ENCODE assay signal across 33 cellular contexts in genomic region chr1:21657456-21658190, GRCh38. TPM values are rescaled to one million over a fixed set of nuclear protein-coding genes. Genes with fewer than 3 reads are reported as not detected.
DNase-seq lines count a peak whose midpoint lies in the region; ATAC-seq, FAIRE-seq and TF ChIP-seq lines count a peak whose summit lies in the region.
"Had no signal": no experiment of that assay in that cellular context is flagged by ENCODE, and none has a peak within 500 bp of the region (broad histone marks: within the 10 kb centered on the region; RNA-seq: fewer than 3 reads in every experiment).

No MANE protein-coding gene starts in this region.

- H3K9me3 Mint-ChIP-seq in GM23338, result no peaks in the 10 kb centered on the region
- H3K9me3 Mint-ChIP-seq: activated CD4-positive, alpha-beta T cell treated with anti-CD3 and anti-CD28 coated beads, Interleukin-2, amount 10 ng/mL, durations not matched to agents 24 days and 14 days; activated naive CD4-positive, alpha-beta T cell treated with anti-CD3 and anti-CD28 coated beads, Interleukin-2, amount 50 U/mL, for 72 hours; stimulated activated effector memory CD8-positive, alpha-beta T cell treated with anti-CD3 and anti-CD28 coated beads, Interleukin-12 subunit alpha, Interleukin-12 subunit beta, amount 100 ng/mL, for 72 hours; T-helper 2 cell treated with Interferon-gamma antibody and Interleukin-4, amounts not matched to agents 5 μg/mL and 100 μg/mL, for 36 hours; WTC11 had no signal

- WGBS in K562 (ENCODE audit: insufficient coverage, low coverage, missing lambda C conversion rate), result 30% methylated on average over 10 of the region's 10 CpGs
- 43 to 61% (median 60%) methylated on average over 8 to 10 of the region's 10 CpGs for WGBS in spleen, 5 donors

- H3K27me3 Mint-ChIP-seq in GM23338 (ENCODE audit: insufficient read depth, low read depth, poor library complexity), result peaks cover 28% of the 10 kb centered on the region

- H3K9me1 ChIP-seq in K562 (ENCODE audit: control insufficient read depth, insufficient read depth, low read length), result peaks cover 7% of the 10 kb centered on the region

- H3K9ac ChIP-seq in OCI-LY1 (ENCODE audit: low read length) (no peak overlapping the region), K562 (ENCODE audit: insufficient read depth in 1 of 2, low read depth in 2 of 2, low read length in 2 of 2) (0 out of 4 replicates have a peak overlapping the region, but pooled peaks of 1 of the 2 experiments have one; percentile 29)
- H3K9ac ChIP-seq: KMS-11 had no signal

- H3F3A ChIP-seq in GM23338 (replicated peaks; ENCODE audit: low read depth) (peaks cover 6% of the 10 kb centered on the region; the same call in 1 of the 2 replicates), OCI-LY1 (ENCODE audit: insufficient read depth, low read length) (no peaks in the 10 kb centered on the region)

- H3K79me2 ChIP-seq in GM23338 (replicated peaks; ENCODE audit: insufficient read depth) (no peaks in the 10 kb centered on the region), OCI-LY1 (ENCODE audit: insufficient read depth, low read length) (no peaks in the 10 kb centered on the region), K562 (ENCODE audit: control insufficient read depth, insufficient read depth, low read length) (no peaks in the 10 kb centered on the region)

- no peaks in the 10 kb centered on the region for H3K36me3 ChIP-seq in GM23338 (ENCODE audit: insufficient read depth)
- no peaks in the 10 kb centered on the region for H3K36me3 ChIP-seq in OCI-LY1 (ENCODE audit: insufficient read depth, low read length)
- no peaks in the 10 kb centered on the region for H3K36me3 ChIP-seq in K562 (ENCODE audit: control insufficient read depth, insufficient read depth, low read length)
- H3K36me3 ChIP-seq in spleen, result no peaks in the 10 kb centered on the region
- H3K36me3 ChIP-seq: heart right ventricle, upper lobe of left lung had no signal

- H3K4me1 Mint-ChIP-seq in GM23338, result peaks cover 4% of the 10 kb centered on the region; the same call in 2 of the 3 replicates

- in situ Hi-C loops in K562 (cut with MboI), result loop anchor here (5.0 to 25.0 kb wide), 3 partner anchors 145 to 403 kb away; partner anchors contain the start of gene ALPL

- H3K36me3 Mint-ChIP-seq in GM23338 (ENCODE audit: low read depth), result no peaks in the 10 kb centered on the region
- H3K36me3 Mint-ChIP-seq: activated naive CD4-positive, alpha-beta T cell treated with anti-CD3 and anti-CD28 coated beads, Interleukin-2, amount 50 U/mL, for 72 hours; WTC11 had no signal

- H4K20me1 ChIP-seq in GM23338 (replicated peaks; ENCODE audit: insufficient read depth) (no peaks in the 10 kb centered on the region), OCI-LY1 (ENCODE audit: insufficient read depth, low read length) (no peaks in the 10 kb centered on the region), K562 (replicated peaks; ENCODE audit: control insufficient read depth, insufficient read depth, low read length) (peaks cover 35% of the 10 kb centered on the region)

- peak in 1 of 2 experiments; percentile 38; a peak in 2 of 4 replicates for TF ChIP-seq RAD21 in K562 (CRISPR knock-in tag; conservative IDR thresholded peaks at IDR 0.05 in 1 of 2, IDR thresholded peaks at IDR 0.05 in 1 of 2)

- intact Hi-C loops in K562 (cut with micrococcal nuclease), result loop anchor here (2.0 to 5.0 kb wide), 7 partner anchors 49 to 420 kb away; no protein-coding TSS in a partner anchor
- intact Hi-C loops in spleen (cut with DNase I; ENCODE audit: low total_unique reads), result no loop called here

- H3K27me3 ChIP-seq in GM23338 (ENCODE audit: insufficient read depth), result peaks cover 20% of the 10 kb centered on the region
- 0 out of 2 replicates have a peak, but pooled peaks cover 4% of the 10 kb centered on the region for H3K27me3 ChIP-seq in OCI-LY1 (ENCODE audit: insufficient read depth, low read length)
- no peaks in the 10 kb centered on the region for H3K27me3 ChIP-seq in K562 (ENCODE audit: control insufficient read depth in 2 of 2, insufficient read depth in 2 of 2, low read length in 2 of 2)
- H3K27me3 ChIP-seq in spleen (replicated peaks in 1 of 7), result peaks cover 0 to 53% (median 8%) of the 10 kb centered on the region in 7 donors
- H3K27me3 ChIP-seq: upper lobe of left lung had no signal

- ATAC-seq in GM23338, result no peak
- no peak for ATAC-seq in K562
- ATAC-seq in HG03159 (IDR thresholded peaks at IDR 0.05; ENCODE audit: unreplicated experiment), result no peak
- ATAC-seq: activated naive CD4-positive, alpha-beta T cell treated with anti-CD3 and anti-CD28 coated beads, Interleukin-2, amount 50 U/mL, for 72 hours; heart right ventricle; Panc1; sciatic nerve; stimulated activated effector memory CD8-positive, alpha-beta T cell treated with anti-CD3 and anti-CD28 coated beads, Interleukin-12 subunit alpha, Interleukin-12 subunit beta, amount 100 ng/mL, for 72 hours; WTC11 had no signal

- no peak for TF ChIP-seq EP300 in K562 (IDR thresholded peaks at IDR 0.05; ENCODE audit: low read length)

- H3K4me3 ChIP-seq in GM23338 (no peak overlapping the region), OCI-LY1 (ENCODE audit: low read depth, low read length, poor library complexity, severe bottlenecking) (no peak overlapping the region), K562 (no peak overlapping the region), spleen (no peak overlapping the region)
- H3K4me3 ChIP-seq: heart right ventricle, upper lobe of left lung had no signal

- no peaks in the 10 kb centered on the region for H3K9me2 ChIP-seq in GM23338 (ENCODE audit: insufficient read depth)
- no peaks in the 10 kb centered on the region for H3K9me2 ChIP-seq in OCI-LY1 (ENCODE audit: low read depth, low read length)

- DNase-seq in GM23338 (ENCODE audit: low spot score), result no peak
- peak in 3 of 4 experiments; percentile 43 to 48 (median 46) for DNase-seq in K562 (ENCODE audit: extremely low read depth in 1 of 4, low spot score in 3 of 4)
- DNase-seq in spleen, result peak; percentile 63
- no peak for DNase-seq in stimulated activated CD8-positive, alpha-beta memory T cell treated with anti-CD3 and anti-CD28 coated beads, Interleukin-4, amount 100 ng/mL, for 48 hours
- no peak for DNase-seq in stimulated activated CD4-positive, alpha-beta T cell treated with anti-CD3 and anti-CD28 coated beads, Interleukin-15, amount 100 ng/mL, for 24 hours
- DNase-seq: activated CD4-positive, alpha-beta T cell treated with anti-CD3 and anti-CD28 coated beads, Interleukin-2, amount 10 ng/mL, durations not matched to agents 24 days and 14 days; amygdala; C1 segment of cervical spinal cord; Caco-2; DMS79; GF-D8; heart right ventricle; MM.1S; NCI-H1417; NCI-H2029 treated with DMSO at 0.1 percent for 48 hours; NCI-H524; Right ventricle myocardium superior; stimulated activated CD4-positive, alpha-beta T cell treated with anti-CD3 and anti-CD28 coated beads, Interleukin-4, amount 100 ng/mL, for 24 hours; substantia nigra; upper lobe of left lung had no signal

- TF ChIP-seq CTCF in GM23338 (conservative IDR thresholded peaks at IDR 0.05; ENCODE audit: low read depth in 2 of 2), result peak; percentile 33 to 61
- TF ChIP-seq CTCF in OCI-LY1 (IDR thresholded peaks at IDR 0.05; ENCODE audit: low read length), result peak; percentile 15; the same call in 1 of the 2 replicates
- TF ChIP-seq CTCF in K562 (IDR thresholded peaks at IDR 0.05 in 2 of 3, conservative IDR thresholded peaks at IDR 0.05 in 1 of 3; ENCODE audit: insufficient read depth in 2 of 3, low read depth in 1 of 3, low read length in 3 of 3), result peak; percentile 42 to 54 (median 44)
- TF ChIP-seq CTCF in spleen (IDR thresholded peaks at IDR 0.05 in 8 of 11, conservative IDR thresholded peaks at IDR 0.05 in 3 of 11), result no peak

- H3K4me3 Mint-ChIP-seq in GM23338, result no peak overlapping the region
- H3K4me3 Mint-ChIP-seq: activated CD4-positive, alpha-beta T cell treated with anti-CD3 and anti-CD28 coated beads, Interleukin-2, amount 10 ng/mL, durations not matched to agents 24 days and 14 days; stimulated activated effector memory CD8-positive, alpha-beta T cell treated with anti-CD3 and anti-CD28 coated beads, Interleukin-12 subunit alpha, Interleukin-12 subunit beta, amount 100 ng/mL, for 72 hours; T-helper 2 cell treated with Interferon-gamma antibody and Interleukin-4, amounts not matched to agents 5 μg/mL and 100 μg/mL, for 36 hours; WTC11 had no signal

- H2AFZ ChIP-seq in GM23338 (no peak overlapping the region), OCI-LY1 (ENCODE audit: low read length) (no peak overlapping the region), K562 (ENCODE audit: low read depth, low read length) (no peak overlapping the region)

- TF ChIP-seq POLR2A in K562 (conservative IDR thresholded peaks at IDR 0.05) (no peak), spleen (IDR thresholded peaks at IDR 0.05) (no peak)

- H3K4me1 ChIP-seq in GM23338 (ENCODE audit: insufficient read depth) (no peaks in the 10 kb centered on the region; the same call in 1 of the 2 replicates), OCI-LY1 (ENCODE audit: insufficient read depth, low read length, severe bottlenecking) (no peaks in the 10 kb centered on the region), K562 (replicated peaks in 1 of 2; ENCODE audit: control insufficient read depth in 2 of 2, insufficient read depth in 2 of 2, low read length in 2 of 2) (peaks cover 17 to 30% of the 10 kb centered on the region in 2 experiments; a peak in 4 of 5 replicates), spleen (peaks cover 4 to 11% (median 8%) of the 10 kb centered on the region in 6 donors)

- no peak for FAIRE-seq in K562 (lab: Jason Lieb, UNC)
- FAIRE-seq: bronchial epithelial cell, endothelial cell of umbilical vein, frontal cortex, keratinocyte had no signal

- POLR2A ChIA-PET in K562 (lab: Yijun Ruan, JAX), result no interaction called here

- H3K27ac Mint-ChIP-seq in GM23338, result no peak overlapping the region
- H3K27ac Mint-ChIP-seq: activated CD4-positive, alpha-beta T cell treated with anti-CD3 and anti-CD28 coated beads, Interleukin-2, amount 10 ng/mL, durations not matched to agents 24 days and 14 days; activated naive CD4-positive, alpha-beta T cell treated with anti-CD3 and anti-CD28 coated beads, Interleukin-2, amount 50 U/mL, for 72 hours; stimulated activated effector memory CD8-positive, alpha-beta T cell treated with anti-CD3 and anti-CD28 coated beads, Interleukin-12 subunit alpha, Interleukin-12 subunit beta, amount 100 ng/mL, for 72 hours; T-helper 2 cell treated with Interferon-gamma antibody and Interleukin-4, amounts not matched to agents 5 μg/mL and 100 μg/mL, for 36 hours; WTC11 had no signal

- BruUV-seq in K562 (replicated peaks; lab: Mats Ljungman, UMichigan), result no TSS peak

- H3K4me2 ChIP-seq in GM23338 (no peak overlapping the region), OCI-LY1 (ENCODE audit: low read length) (no peak overlapping the region), K562 (ENCODE audit: insufficient read depth, low read length) (no peak overlapping the region)
- H3K4me2 ChIP-seq: KMS-11 had no signal

- H3K27ac ChIP-seq in GM23338 (ENCODE audit: low read depth), result no peak overlapping the region
- no peak overlapping the region for H3K27ac ChIP-seq in OCI-LY1 (ENCODE audit: low read depth, low read length, poor library complexity, severe bottlenecking)
- no peak overlapping the region for H3K27ac ChIP-seq in K562 (ENCODE audit: extremely low read depth, low read depth, low read length)
- H3K27ac ChIP-seq in spleen, result no peak overlapping the region
- H3K27ac ChIP-seq: heart right ventricle, KMS-11, upper lobe of left lung had no signal

- CTCF ChIA-PET in K562 (lab: Yijun Ruan, JAX; ENCODE audit: low intra/inter-chr PET ratio), result interaction anchor here (1.3 to 2.0 kb wide), 3 partner anchors 149 to 426 kb away, joined by 3 to 11 read pairs (median 7); no protein-coding TSS in a partner anchor

- H3K9me3 ChIP-seq in OCI-LY1 (ENCODE audit: low read length), result no peaks in the 10 kb centered on the region
- H3K9me3 ChIP-seq in K562 (replicated peaks; ENCODE audit: control insufficient read depth, insufficient read depth, low read depth, low read length), result no peaks in the 10 kb centered on the region
- no peaks in the 10 kb centered on the region for H3K9me3 ChIP-seq in spleen
- H3K9me3 ChIP-seq: Caco-2, heart right ventricle, upper lobe of left lung had no signal

RNA-seq across cellular contexts. Expression of gene RAP1GAP, which starts 11.5 kb away (rescaled TPM):
- 5.9 and 6.6 TPM in 2 replicates for total RNA-seq in GM23338 (2014; rRNA removed; shearing (Covaris generic))
- polyA plus RNA-seq in GM23338 (2016; fragmentation: Nextera tagmentation; extraction: Ambion mirVana), result 4.3 and 5.0 TPM in 2 replicates
- 41.9 and 97.0 TPM in 2 replicates for total RNA-seq in K562 (2011; cell fraction: chromatin; rRNA removed; ENCODE audit: low replicate concordance)
- total RNA-seq in K562 (2011; cell fraction: nucleolus; rRNA removed), result 41.8 and 44.9 TPM in 2 replicates
- 34.0 and 35.7 TPM in 2 replicates for total RNA-seq in K562 (2011; cell fraction: nucleoplasm; rRNA removed)
- total RNA-seq in K562 (2014; rRNA removed), result 19.2 and 28.0 TPM in 2 replicates
- total RNA-seq in K562 (2014; rRNA removed; fragmentation: Illumina TruSeq; extraction: Trizol), result 7.0 and 7.3 TPM in 2 replicates
- 9.5 and 9.7 TPM in 2 replicates for total RNA-seq in K562 (2015; rRNA removed; fragmentation: Illumina TruSeq; extraction: Trizol)
- 30.2 and 31.0 TPM in 2 replicates for total RNA-seq in K562 (2021)
- polyA plus RNA-seq in K562 (2011; rRNA removed), result 30.2 and 36.0 TPM in 2 replicates
- polyA plus RNA-seq in K562 (2011; cell fraction: cytosol; rRNA removed), result 27.3 and 36.3 TPM in 2 replicates
- 68.0 and 110 TPM in 2 replicates for polyA plus RNA-seq in K562 (2011; cell fraction: nucleus; rRNA removed)
- 23.3 and 41.5 TPM in 2 replicates for polyA plus RNA-seq in K562 (2012)
- 23.5 and 26.5 TPM in 2 replicates for polyA plus RNA-seq in K562 (2014; fragmentation: Illumina TruSeq; extraction: Trizol)
- polyA plus RNA-seq in K562 (2014; fragmentation: Nextera tagmentation; extraction: Ambion mirVana), result under 1 TPM; 0.29 to 0.51 TPM
- 21.7 and 22.3 TPM in 2 replicates for polyA plus RNA-seq in K562 (2014; rRNA removed)
- 25.4 and 27.5 TPM in 2 replicates for polyA minus RNA-seq in K562 (2011; rRNA and poly(A)+ RNA removed)
- polyA minus RNA-seq in K562 (2011; cell fraction: cytosol; rRNA and poly(A)+ RNA removed), result 22.4 and 26.1 TPM in 2 replicates
- 26.9 and 27.0 TPM in 2 replicates for polyA minus RNA-seq in K562 (2011; cell fraction: nucleus; rRNA and poly(A)+ RNA removed)
- 10 to 100 TPM in 1 of 7 donors, 1 to 10 TPM in 4, under 1 TPM in 2; 0.69 to 12.1 (median 1.0) TPM for total RNA-seq in spleen
- under 1 TPM; 0.30 to 0.67 (median 0.41) TPM for polyA plus RNA-seq in spleen

Comparison
In these comparisons a context has a peak if more than half of its experiments do, and no peak if none do; other contexts are left out.
1. DNase-seq: peak in K562 (3 of 4) and spleen (single experiment); none in GM23338 (single experiment), stimulated activated CD8-positive, alpha-beta memory T cell treated with anti-CD3 and anti-CD28 coated beads, Interleukin-4, amount 100 ng/mL, for 48 hours (single experiment) and stimulated activated CD4-positive, alpha-beta T cell treated with anti-CD3 and anti-CD28 coated beads, Interleukin-15, amount 100 ng/mL, for 24 hours (single experiment).
2. CTCF ChIP-seq: peak in GM23338 (2 of 2), OCI-LY1 (single experiment) and K562 (3 of 3); none in spleen (0 of 11).